In genomic region chr1:26723013-26723991, GRCh38 we compare ENCODE assay signal across 8 cellular contexts. TPM values are rescaled to one million over a fixed set of nuclear protein-coding genes. Genes with fewer than 3 reads are reported as not detected.
DNase-seq lines count a peak whose midpoint lies in the region; ATAC-seq and TF ChIP-seq lines count a peak whose summit lies in the region.

No MANE protein-coding gene starts in this region.

- H3K4me3 Mint-ChIP-seq in naive thymus-derived CD8-positive, alpha-beta T cell, result peak overlapping the region; percentile 61 to 88 (median 78)

- H3K36me3 ChIP-seq in NT2/D1 (ENCODE audit: insufficient read depth, insufficient read length, low read length), result peaks cover 13% of the 10 kb centered on the region
- no peaks in the 10 kb centered on the region for H3K36me3 ChIP-seq in testis (ENCODE audit: low read depth, missing control alignments)

- H3K9ac ChIP-seq in NT2/D1 (ENCODE audit: insufficient read length, low read depth), result peak overlapping the region; percentile 58

- no peaks in the 10 kb centered on the region for H3K9me3 ChIP-seq in NT2/D1 (ENCODE audit: insufficient read depth, low read length)
- no peaks in the 10 kb centered on the region for H3K9me3 ChIP-seq in testis

- H3K27me3 ChIP-seq in NT2/D1 (ENCODE audit: insufficient read depth, insufficient read length), result no peaks in the 10 kb centered on the region
- H3K27me3 ChIP-seq in testis, result no peaks in the 10 kb centered on the region

- intact Hi-C loops in testis (cut with DNase I; ENCODE audit: low total_unique reads), result no loop called here

- peaks cover 48 to 96% (median 86%) of the 10 kb centered on the region in 4 donors for H3K4me1 Mint-ChIP-seq in naive thymus-derived CD8-positive, alpha-beta T cell

- TF ChIP-seq POLR2A in testis (IDR thresholded peaks at IDR 0.05), result no peak

- H3K4me3 ChIP-seq in AG10803 (ENCODE audit: low read length), result no peak overlapping the region
- H3K4me3 ChIP-seq in NT2/D1 (ENCODE audit: insufficient read length, low read depth), result peak overlapping the region; percentile 16
- no peak overlapping the region for H3K4me3 ChIP-seq in testis

- H3K27ac Mint-ChIP-seq in naive thymus-derived CD8-positive, alpha-beta T cell, result peak overlapping the region; percentile 4 to 93 (median 82)

- ATAC-seq in HG02642 (IDR thresholded peaks at IDR 0.05; ENCODE audit: poor library complexity, unreplicated experiment) (peak; percentile 44), HG03196 (IDR thresholded peaks at IDR 0.05; ENCODE audit: unreplicated experiment) (no peak)
- ATAC-seq in naive thymus-derived CD8-positive, alpha-beta T cell, result peak; percentile 62 to 80

- no peaks in the 10 kb centered on the region for H3K9me3 Mint-ChIP-seq in naive thymus-derived CD8-positive, alpha-beta T cell

- no peak for TF ChIP-seq CTCF in AG10803 (conservative IDR thresholded peaks at IDR 0.05; ENCODE audit: low read length)
- TF ChIP-seq CTCF in testis (IDR thresholded peaks at IDR 0.05), result no peak

- H3K36me3 Mint-ChIP-seq in naive thymus-derived CD8-positive, alpha-beta T cell, result peaks cover 0 to 18% (median 0%) of the 10 kb centered on the region in 3 donors

- H3K4me1 ChIP-seq in NT2/D1 (ENCODE audit: insufficient read depth, insufficient read length), result peaks cover 5% of the 10 kb centered on the region
- H3K4me1 ChIP-seq in testis, result peaks cover 36% of the 10 kb centered on the region

- POLR2A ChIA-PET in naive thymus-derived CD8-positive, alpha-beta T cell (lab: Charles Lee), result interaction anchor here (0.5 to 10.0 kb wide), 9 partner anchors 9 to 208 kb away, joined by 3 to 93 read pairs (median 6); partner anchors contain the start of genes ARID1A and PIGV

- WGBS in testis, 2 donors, result 32 to 43% methylated on average over 18 to 19 of the region's 19 CpGs

- DNase-seq in AG10803 (ENCODE audit: low read depth) (peak; percentile 100), NT2/D1 (ENCODE audit: low read depth, low spot score) (peak; percentile 87), fibroblast of the conjunctiva (ENCODE audit: low read depth) (peak; percentile 97), testis (peak; percentile 92)
- DNase-seq in activated gamma-delta T cell treated with anti-CD3 and anti-CD28 coated beads, Interleukin-2, amount 50 U/mL, for 16 hours (ENCODE audit: low read depth), result peak; percentile 22
- DNase-seq in naive thymus-derived CD8-positive, alpha-beta T cell, result peak; percentile 14 to 71 (median 35)

- H3K27me3 Mint-ChIP-seq in naive thymus-derived CD8-positive, alpha-beta T cell, result no peaks in the 10 kb centered on the region

- H3K27ac ChIP-seq in testis, result peak overlapping the region in 1 of 2 donors; percentile 35

RNA-seq across cellular contexts. Expression of gene ARID1A, which starts 27.5 kb away (rescaled TPM):
- total RNA-seq in naive thymus-derived CD8-positive, alpha-beta T cell, result 100 to 1,000 TPM; 123 TPM
- 10 to 100 TPM; 21.2 to 32.0 (median 28.9) TPM for polyA plus RNA-seq in naive thymus-derived CD8-positive, alpha-beta T cell
- total RNA-seq in testis, result 100 to 1,000 TPM; 106 to 119 TPM
- polyA plus RNA-seq in testis (ENCODE audit: insufficient read depth, low read depth, low replicate concordance), result 53.7 TPM

Comparison
In these comparisons a context has a peak if more than half of its experiments do, and no peak if none do; other contexts are left out.
1. DNase-seq: peak in every context shown above with its lines; median percentile 100 in AG10803; 97 in fibroblast of the conjunctiva; 92 in testis; 87 in NT2/D1; 35 in naive thymus-derived CD8-positive, alpha-beta T cell; 22 in activated gamma-delta T cell treated with anti-CD3 and anti-CD28 coated beads, Interleukin-2, amount 50 U/mL, for 16 hours.